Comparison of ENCODE assay signal across 1 cellular context in genomic region chr1:150579110-150579954, GRCh38.
TF ChIP-seq lines count a peak whose summit lies in the region.

MCL1 (minus strand) TSS chr1:150579610; CDS start chr1:150579530, 80 bp downstream.

TF ChIP-seq in HepG2, 621 proteins besides CTCF, POLR2A, EP300 and RAD21 (continued from another document and continues in another):
- TF ChIP-seq, protein P1, sequence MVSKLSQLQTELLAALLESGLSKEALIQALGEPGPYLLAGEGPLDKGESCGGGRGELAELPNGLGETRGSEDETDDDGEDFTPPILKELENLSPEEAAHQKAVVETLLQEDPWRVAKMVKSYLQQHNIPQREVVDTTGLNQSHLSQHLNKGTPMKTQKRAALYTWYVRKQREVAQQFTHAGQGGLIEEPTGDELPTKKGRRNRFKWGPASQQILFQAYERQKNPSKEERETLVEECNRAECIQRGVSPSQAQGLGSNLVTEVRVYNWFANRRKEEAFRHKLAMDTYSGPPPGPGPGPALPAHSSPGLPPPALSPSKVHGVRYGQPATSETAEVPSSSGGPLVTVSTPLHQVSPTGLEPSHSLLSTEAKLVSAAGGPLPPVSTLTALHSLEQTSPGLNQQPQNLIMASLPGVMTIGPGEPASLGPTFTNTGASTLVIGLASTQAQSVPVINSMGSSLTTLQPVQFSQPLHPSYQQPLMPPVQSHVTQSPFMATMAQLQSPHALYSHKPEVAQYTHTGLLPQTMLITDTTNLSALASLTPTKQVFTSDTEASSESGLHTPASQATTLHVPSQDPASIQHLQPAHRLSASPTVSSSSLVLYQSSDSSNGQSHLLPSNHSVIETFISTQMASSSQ (IDR thresholded peaks at IDR 0.05; ENCODE audit: low read depth) = no peak
- TF ChIP-seq, protein P1 (CRISPR knock-in tag; IDR thresholded peaks at IDR 0.05; ENCODE audit: borderline replicate concordance) = 0 out of 2 replicates have a peak, but pooled peaks have one; percentile 65
- TF ChIP-seq, protein P2, sequence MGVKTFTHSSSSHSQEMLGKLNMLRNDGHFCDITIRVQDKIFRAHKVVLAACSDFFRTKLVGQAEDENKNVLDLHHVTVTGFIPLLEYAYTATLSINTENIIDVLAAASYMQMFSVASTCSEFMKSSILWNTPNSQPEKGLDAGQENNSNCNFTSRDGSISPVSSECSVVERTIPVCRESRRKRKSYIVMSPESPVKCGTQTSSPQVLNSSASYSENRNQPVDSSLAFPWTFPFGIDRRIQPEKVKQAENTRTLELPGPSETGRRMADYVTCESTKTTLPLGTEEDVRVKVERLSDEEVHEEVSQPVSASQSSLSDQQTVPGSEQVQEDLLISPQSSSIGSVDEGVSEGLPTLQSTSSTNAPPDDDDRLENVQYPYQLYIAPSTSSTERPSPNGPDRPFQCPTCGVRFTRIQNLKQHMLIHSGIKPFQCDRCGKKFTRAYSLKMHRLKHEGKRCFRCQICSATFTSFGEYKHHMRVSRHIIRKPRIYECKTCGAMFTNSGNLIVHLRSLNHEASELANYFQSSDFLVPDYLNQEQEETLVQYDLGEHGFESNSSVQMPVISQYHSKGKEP (CRISPR knock-in tag; IDR thresholded peaks at IDR 0.05) = no peak
- 0 out of 2 replicates have a peak, but pooled peaks have one; percentile 23 for TF ChIP-seq ZNF543 (CRISPR knock-in tag; IDR thresholded peaks at IDR 0.05)
- TF ChIP-seq PHF21A (CRISPR knock-in tag; IDR thresholded peaks at IDR 0.05) = peak; percentile 85
- peak; percentile 91 for TF ChIP-seq ZFY (CRISPR knock-in tag; IDR thresholded peaks at IDR 0.05)
- peak; percentile 47 for TF ChIP-seq TBX2 (CRISPR knock-in tag; IDR thresholded peaks at IDR 0.05; ENCODE audit: borderline replicate concordance)
- peak; percentile 94 for TF ChIP-seq ZNF362 (CRISPR knock-in tag; IDR thresholded peaks at IDR 0.05; ENCODE audit: borderline replicate concordance)
- TF ChIP-seq ZNF256 (CRISPR knock-in tag; conservative IDR thresholded peaks at IDR 0.05) = no peak
- TF ChIP-seq POLR2G (IDR thresholded peaks at IDR 0.05; ENCODE audit: low read depth, low read length) = peak; percentile 100
- TF ChIP-seq, protein P3, sequence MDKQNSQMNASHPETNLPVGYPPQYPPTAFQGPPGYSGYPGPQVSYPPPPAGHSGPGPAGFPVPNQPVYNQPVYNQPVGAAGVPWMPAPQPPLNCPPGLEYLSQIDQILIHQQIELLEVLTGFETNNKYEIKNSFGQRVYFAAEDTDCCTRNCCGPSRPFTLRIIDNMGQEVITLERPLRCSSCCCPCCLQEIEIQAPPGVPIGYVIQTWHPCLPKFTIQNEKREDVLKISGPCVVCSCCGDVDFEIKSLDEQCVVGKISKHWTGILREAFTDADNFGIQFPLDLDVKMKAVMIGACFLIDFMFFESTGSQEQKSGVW (CRISPR knock-in tag; IDR thresholded peaks at IDR 0.05; ENCODE audit: borderline replicate concordance) = 0 out of 2 replicates have a peak, but pooled peaks have one; percentile 74
- TF ChIP-seq MED8 (CRISPR knock-in tag; IDR thresholded peaks at IDR 0.05; ENCODE audit: insufficient replicate concordance) = peak; percentile 50
- 0 out of 2 replicates have a peak, but pooled peaks have one; percentile 52 for TF ChIP-seq RORA (CRISPR knock-in tag; IDR thresholded peaks at IDR 0.05)
- TF ChIP-seq ZSCAN31 (CRISPR knock-in tag; IDR thresholded peaks at IDR 0.05; ENCODE audit: low read depth) = peak; percentile 41; the same call in 1 of the 2 replicates
- no peak for TF ChIP-seq CAMTA2 (CRISPR knock-in tag; IDR thresholded peaks at IDR 0.05; ENCODE audit: borderline replicate concordance)
- no peak for TF ChIP-seq HOXA7 (CRISPR knock-in tag; IDR thresholded peaks at IDR 0.05)
- TF ChIP-seq HDAC6 (IDR thresholded peaks at IDR 0.05; ENCODE audit: low read depth, low read length) = peak; percentile 94
- TF ChIP-seq CBFB (CRISPR knock-in tag; IDR thresholded peaks at IDR 0.05) = 0 out of 2 replicates have a peak, but pooled peaks have one; percentile 16
- TF ChIP-seq MXD4 (CRISPR knock-in tag; IDR thresholded peaks at IDR 0.05) = no peak
- TF ChIP-seq HOXA9 (CRISPR knock-in tag; IDR thresholded peaks at IDR 0.05; ENCODE audit: borderline replicate concordance) = 0 out of 2 replicates have a peak, but pooled peaks have one; percentile 49
- peak; percentile 62; the same call in 1 of the 2 replicates for TF ChIP-seq ZNF234 (CRISPR knock-in tag; conservative IDR thresholded peaks at IDR 0.05)
- TF ChIP-seq RXRA (CRISPR knock-in tag; IDR thresholded peaks at IDR 0.05) = peak; percentile 52; the same call in 1 of the 2 replicates
- peak; percentile 72; the same call in 1 of the 2 replicates for TF ChIP-seq ZNF607 (CRISPR knock-in tag; IDR thresholded peaks at IDR 0.05; ENCODE audit: borderline replicate concordance)
- peak; percentile 66 for TF ChIP-seq TFDP2 (CRISPR knock-in tag; IDR thresholded peaks at IDR 0.05)
- TF ChIP-seq FOXA3 (CRISPR knock-in tag; IDR thresholded peaks at IDR 0.05) = 0 out of 2 replicates have a peak, but pooled peaks have one; percentile 2
- TF ChIP-seq, protein P4, sequence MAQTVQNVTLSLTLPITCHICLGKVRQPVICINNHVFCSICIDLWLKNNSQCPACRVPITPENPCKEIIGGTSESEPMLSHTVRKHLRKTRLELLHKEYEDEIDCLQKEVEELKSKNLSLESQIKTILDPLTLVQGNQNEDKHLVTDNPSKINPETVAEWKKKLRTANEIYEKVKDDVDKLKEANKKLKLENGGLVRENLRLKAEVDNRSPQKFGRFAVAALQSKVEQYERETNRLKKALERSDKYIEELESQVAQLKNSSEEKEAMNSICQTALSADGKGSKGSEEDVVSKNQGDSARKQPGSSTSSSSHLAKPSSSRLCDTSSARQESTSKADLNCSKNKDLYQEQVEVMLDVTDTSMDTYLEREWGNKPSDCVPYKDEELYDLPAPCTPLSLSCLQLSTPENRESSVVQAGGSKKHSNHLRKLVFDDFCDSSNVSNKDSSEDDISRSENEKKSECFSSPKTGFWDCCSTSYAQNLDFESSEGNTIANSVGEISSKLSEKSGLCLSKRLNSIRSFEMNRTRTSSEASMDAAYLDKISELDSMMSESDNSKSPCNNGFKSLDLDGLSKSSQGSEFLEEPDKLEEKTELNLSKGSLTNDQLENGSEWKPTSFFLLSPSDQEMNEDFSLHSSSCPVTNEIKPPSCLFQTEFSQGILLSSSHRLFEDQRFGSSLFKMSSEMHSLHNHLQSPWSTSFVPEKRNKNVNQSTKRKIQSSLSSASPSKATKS (CRISPR knock-in tag; IDR thresholded peaks at IDR 0.05) = no peak
- TF ChIP-seq ISL2 (CRISPR knock-in tag; IDR thresholded peaks at IDR 0.05) = 0 out of 2 replicates have a peak, but pooled peaks have one; percentile 22
- 0 out of 2 replicates have a peak, but pooled peaks have one; percentile 12 for TF ChIP-seq ZKSCAN1 (IDR thresholded peaks at IDR 0.05; ENCODE audit: low read length)
- TF ChIP-seq ZFAT (CRISPR knock-in tag; conservative IDR thresholded peaks at IDR 0.05) = peak; percentile 82
- peak; percentile 76; the same call in 1 of the 2 replicates for TF ChIP-seq ZSCAN9 (CRISPR knock-in tag; IDR thresholded peaks at IDR 0.05; ENCODE audit: borderline replicate concordance)
- TF ChIP-seq ZNF577 (CRISPR knock-in tag; IDR thresholded peaks at IDR 0.05; ENCODE audit: borderline replicate concordance, low read depth) = no peak
- TF ChIP-seq ZNF501 (CRISPR knock-in tag; IDR thresholded peaks at IDR 0.05) = peak; percentile 24; the same call in 1 of the 2 replicates
- TF ChIP-seq ZFX (CRISPR knock-in tag; IDR thresholded peaks at IDR 0.05; ENCODE audit: low read depth) = peak; percentile 93
- TF ChIP-seq ZNF563 (CRISPR knock-in tag; IDR thresholded peaks at IDR 0.05) = peak; percentile 41; the same call in 1 of the 2 replicates
- TF ChIP-seq ARID5B (CRISPR knock-in tag; IDR thresholded peaks at IDR 0.05) = no peak; the same call in 1 of the 2 replicates
- peak; percentile 68 for TF ChIP-seq ZBTB7B (CRISPR knock-in tag; IDR thresholded peaks at IDR 0.05)
- 0 out of 2 replicates have a peak, but pooled peaks have one; percentile 59 for TF ChIP-seq YEATS2 (CRISPR knock-in tag; IDR thresholded peaks at IDR 0.05; ENCODE audit: borderline replicate concordance)
- TF ChIP-seq SAP130 (CRISPR knock-in tag; IDR thresholded peaks at IDR 0.05; ENCODE audit: low read depth) = peak; percentile 80
- TF ChIP-seq ZNF274 (CRISPR knock-in tag; IDR thresholded peaks at IDR 0.05) = 0 out of 2 replicates have a peak, but pooled peaks have one; percentile 15
- peak; percentile 72; the same call in 1 of the 2 replicates for TF ChIP-seq SP4 (CRISPR knock-in tag; IDR thresholded peaks at IDR 0.05)
- TF ChIP-seq ZFP90 (CRISPR knock-in tag; IDR thresholded peaks at IDR 0.05; ENCODE audit: borderline replicate concordance) = no peak
- TF ChIP-seq KAT8 (CRISPR knock-in tag; IDR thresholded peaks at IDR 0.05) = peak; percentile 79
- TF ChIP-seq ZMYM4 (CRISPR knock-in tag; IDR thresholded peaks at IDR 0.05) = peak; percentile 65; the same call in 1 of the 2 replicates
- TF ChIP-seq, protein P5, sequence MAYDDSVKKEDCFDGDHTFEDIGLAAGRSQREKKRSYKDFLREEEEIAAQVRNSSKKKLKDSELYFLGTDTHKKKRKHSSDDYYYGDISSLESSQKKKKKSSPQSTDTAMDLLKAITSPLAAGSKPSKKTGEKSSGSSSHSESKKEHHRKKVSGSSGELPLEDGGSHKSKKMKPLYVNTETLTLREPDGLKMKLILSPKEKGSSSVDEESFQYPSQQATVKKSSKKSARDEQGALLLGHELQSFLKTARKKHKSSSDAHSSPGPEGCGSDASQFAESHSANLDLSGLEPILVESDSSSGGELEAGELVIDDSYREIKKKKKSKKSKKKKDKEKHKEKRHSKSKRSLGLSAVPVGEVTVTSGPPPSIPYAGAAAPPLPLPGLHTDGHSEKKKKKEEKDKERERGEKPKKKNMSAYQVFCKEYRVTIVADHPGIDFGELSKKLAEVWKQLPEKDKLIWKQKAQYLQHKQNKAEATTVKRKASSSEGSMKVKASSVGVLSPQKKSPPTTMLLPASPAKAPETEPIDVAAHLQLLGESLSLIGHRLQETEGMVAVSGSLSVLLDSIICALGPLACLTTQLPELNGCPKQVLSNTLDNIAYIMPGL (CRISPR knock-in tag; IDR thresholded peaks at IDR 0.05; ENCODE audit: borderline replicate concordance in 1 of 2, low read depth in 1 of 2) = peak; percentile 17 to 72; a peak in 3 of 4 replicates
- peak; percentile 73; the same call in 1 of the 2 replicates for TF ChIP-seq ZNF343 (CRISPR knock-in tag; IDR thresholded peaks at IDR 0.05)
